Comparison of ENCODE assay signal across 21 cellular contexts in genomic region chr12:93723568-93723930, GRCh38.
"Had no signal": no experiment of that assay in that cellular context is flagged by ENCODE, and none has a peak within 500 bp of the region (broad histone marks: within the 10 kb centered on the region; RNA-seq: fewer than 3 reads in every experiment).

No MANE protein-coding gene starts in this region.

- H3K4me3 ChIP-seq: coronary artery, lung, skin epidermis, tibial nerve had no signal

- FAIRE-seq: urothelium cell line had no signal

- H3K27me3 ChIP-seq: tibial nerve had no signal

- DNase-seq: activated CD4-positive, alpha-beta T cell treated with anti-CD3 and anti-CD28 coated beads, Interleukin-2, amount 10 ng/mL, durations not matched to agents 7 days and 5 days; activated CD8-positive, alpha-beta T cell treated with anti-CD3 and anti-CD28 coated beads, Interleukin-2, amount 10 ng/mL, durations not matched to agents 7 days and 5 days; activated naive CD4-positive, alpha-beta T cell treated with Interleukin-2 at 50 U/mL for 16 hours; activated naive CD8-positive, alpha-beta T cell treated with anti-CD3 and anti-CD28 coated beads, Interleukin-2, amount 10 ng/mL, durations not matched to agents 7 days and 5 days; activated T-cell treated with anti-CD3 and anti-CD28 coated beads, Interleukin-2, amount 50 U/mL, for 24 hours; central memory CD4-positive, alpha-beta T cell; foreskin melanocyte; glutamatergic neuron; hippocampal formation; islet precursor cell; naive B cell; stimulated activated naive CD8-positive, alpha-beta T cell treated with anti-CD3 and anti-CD28 coated beads, Interleukin-15, Interleukin-2, amounts not matched to agents 100 U/mL and 50 U/mL, for 24 hours had no signal

- H3K27ac ChIP-seq: coronary artery, skin epidermis, tibial nerve had no signal

- H3K27me3 Mint-ChIP-seq: activated CD4-positive, alpha-beta T cell treated with anti-CD3 and anti-CD28 coated beads, Interleukin-2, amount 10 ng/mL, durations not matched to agents 7 days and 5 days; activated naive CD8-positive, alpha-beta T cell treated with anti-CD3 and anti-CD28 coated beads, Interleukin-2, amount 10 ng/mL, durations not matched to agents 7 days and 5 days; activated T-cell treated with anti-CD3 and anti-CD28 coated beads, Interleukin-2, amount 50 U/mL, for 24 hours; brain; naive B cell; progenitor cell of endocrine pancreas had no signal

- H3K4me3 Mint-ChIP-seq: activated CD4-positive, alpha-beta T cell treated with anti-CD3 and anti-CD28 coated beads, Interleukin-2, amount 10 ng/mL, durations not matched to agents 7 days and 5 days; activated CD8-positive, alpha-beta T cell treated with anti-CD3 and anti-CD28 coated beads, Interleukin-2, amount 10 ng/mL, durations not matched to agents 7 days and 5 days; activated naive CD8-positive, alpha-beta T cell treated with anti-CD3 and anti-CD28 coated beads, Interleukin-2, amount 10 ng/mL, durations not matched to agents 7 days and 5 days; activated T-cell treated with anti-CD3 and anti-CD28 coated beads, Interleukin-2, amount 50 U/mL, for 24 hours; brain; naive B cell; neural crest cell had no signal

- H3K27ac Mint-ChIP-seq: activated CD4-positive, alpha-beta T cell treated with anti-CD3 and anti-CD28 coated beads, Interleukin-2, amount 10 ng/mL, durations not matched to agents 7 days and 5 days; activated CD8-positive, alpha-beta T cell treated with anti-CD3 and anti-CD28 coated beads, Interleukin-2, amount 10 ng/mL, durations not matched to agents 7 days and 5 days; activated naive CD8-positive, alpha-beta T cell treated with anti-CD3 and anti-CD28 coated beads, Interleukin-2, amount 10 ng/mL, durations not matched to agents 7 days and 5 days; activated T-cell treated with anti-CD3 and anti-CD28 coated beads, Interleukin-2, amount 50 U/mL, for 24 hours; activated T-helper 2 cell treated with anti-CD3 and anti-CD28 coated beads, Interferon-gamma antibody, Interleukin-2, Interleukin-4, amounts not matched to agents 10 μg/mL and 5 μg/mL and 100 μg/mL, durations not matched to agents 14 hours and 24 hours and 36 hours; brain; progenitor cell of endocrine pancreas had no signal

- H3K4me1 Mint-ChIP-seq: activated CD4-positive, alpha-beta T cell treated with anti-CD3 and anti-CD28 coated beads, Interleukin-2, amount 10 ng/mL, durations not matched to agents 7 days and 5 days had no signal

- H3K36me3 ChIP-seq: tibial nerve had no signal
